In the genomic region with DNA sequence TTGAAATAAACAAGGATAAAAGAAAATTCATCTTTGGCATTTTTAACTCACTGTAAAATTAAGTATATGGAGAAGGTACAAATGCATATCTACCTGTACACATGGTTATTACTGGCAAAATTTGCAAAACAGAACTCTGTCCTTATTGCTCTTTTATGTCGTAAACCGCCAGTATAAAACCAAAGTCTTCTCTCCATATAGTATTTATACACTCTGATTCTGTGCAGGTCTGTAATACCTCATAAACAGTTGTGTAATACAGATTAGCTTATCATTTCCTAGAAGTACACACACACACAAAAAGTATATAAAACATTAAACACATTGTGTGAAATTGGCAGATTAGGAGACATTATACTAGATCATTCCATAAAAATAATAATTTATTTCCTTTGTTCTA, we compare ENCODE assay signal across 37 cellular contexts.
"Had no signal": no experiment of that assay in that cellular context is flagged by ENCODE, and none has a peak within 500 bp of the region (broad histone marks: within the 10 kb centered on the region; RNA-seq: fewer than 3 reads in every experiment).

No MANE protein-coding gene starts in this region.

- H3K27me3 Mint-ChIP-seq: activated B cell treated with CpG ODN at 0.5 μM for 24 hours; activated CD4-positive, alpha-beta memory T cell treated with anti-CD3 and anti-CD28 coated beads for 36 hours; activated CD4-positive, alpha-beta T cell treated with anti-CD3 and anti-CD28 coated beads, Interleukin-2, amount 10 ng/mL, durations not matched to agents 24 days and 14 days; activated CD8-positive, alpha-beta T cell treated with anti-CD3 and anti-CD28 coated beads for 36 hours; activated naive CD8-positive, alpha-beta T cell treated with anti-CD3 and anti-CD28 coated beads for 36 hours; activated T-helper 17 cell treated with anti-CD3 and anti-CD28 coated beads, Interleukin-2, amount 50 U/mL, for 72 hours had no signal

- DNase-seq: activated B cell treated with CpG ODN at 0.5 μM for 24 hours; activated CD4-positive, alpha-beta memory T cell treated with anti-CD3 and anti-CD28 coated beads for 36 hours; activated CD4-positive, alpha-beta T cell treated with anti-CD3 and anti-CD28 coated beads for 4 hours; activated CD4-positive, alpha-beta T cell treated with anti-CD3 and anti-CD28 coated beads, Interleukin-2, amount 10 ng/mL, durations not matched to agents 24 days and 14 days; activated CD4-positive, alpha-beta T cell treated with anti-CD3 and anti-CD28 coated beads, Interleukin-2, amount 50 U/mL, for 1 hour; activated CD4-positive, alpha-beta T cell treated with anti-CD3 and anti-CD28 coated beads, Interleukin-2, amount 50 U/mL, for 4 hours; activated CD4-positive, CD25-positive, alpha-beta regulatory T cell treated with anti-CD3 and anti-CD28 coated beads, Interleukin-2, amount 50 U/mL, for 72 hours; activated CD8-positive, alpha-beta memory T cell treated with anti-CD3 and anti-CD28 coated beads, Interleukin-2, amount 50 U/mL, for 4 hours; activated CD8-positive, alpha-beta T cell treated with anti-CD3 and anti-CD28 coated beads for 36 hours; activated effector memory CD4-positive, alpha-beta T cell treated with anti-CD3 and anti-CD28 coated beads, Interleukin-2, amount 50 U/mL, for 16 hours; activated gamma-delta T cell treated with Interleukin-2 at 50 U/mL for 16 hours; activated naive CD4-positive, alpha-beta T cell; activated naive CD4-positive, alpha-beta T cell treated with anti-CD3 and anti-CD28 coated beads for 36 hours; activated naive CD4-positive, alpha-beta T cell treated with anti-CD3 and anti-CD28 coated beads, Interleukin-2, amount 50 U/mL, for 16 hours; activated naive CD8-positive, alpha-beta T cell treated with anti-CD3 and anti-CD28 coated beads for 36 hours; activated T-cell treated with anti-CD3 and anti-CD28 coated beads for 4 hours; activated T-cell treated with anti-CD3 and anti-CD28 coated beads, Interleukin-2, amount 50 U/mL, for 1 hour; activated T-cell treated with anti-CD3 and anti-CD28 coated beads, Interleukin-2, amount 50 U/mL, for 4 hours; activated T-cell treated with anti-CD3 and anti-CD28 coated beads, Interleukin-2, amount 50 U/mL, for 72 hours; adrenal gland; amniotic stem cell; aorta; body of pancreas; brain microvascular endothelial cell; central memory CD4-positive, alpha-beta T cell; T-helper 1 cell; T-helper 2 cell; T-helper 9 cell had no signal

- ATAC-seq: activated CD8-positive, alpha-beta T cell treated with anti-CD3 and anti-CD28 coated beads for 36 hours; activated naive CD4-positive, alpha-beta T cell treated with anti-CD3 and anti-CD28 coated beads, Interleukin-2, amount 50 U/mL, for 72 hours; activated T-cell treated with anti-CD3 and anti-CD28 coated beads, Interleukin-2, amount 50 U/mL, for 4 hours; activated T-cell treated with anti-CD3 and anti-CD28 coated beads, Interleukin-2, amount 50 U/mL, for 72 hours; activated T-helper 17 cell treated with anti-CD3 and anti-CD28 coated beads, Interleukin-2, amount 50 U/mL, for 72 hours; body of pancreas had no signal

- H3K4me1 Mint-ChIP-seq: activated B cell treated with CpG ODN at 0.5 μM for 24 hours; activated CD4-positive, alpha-beta T cell treated with anti-CD3 and anti-CD28 coated beads, Interleukin-2, amount 10 ng/mL, durations not matched to agents 24 days and 14 days; activated naive CD8-positive, alpha-beta T cell treated with anti-CD3 and anti-CD28 coated beads for 36 hours; activated T-helper 17 cell treated with anti-CD3 and anti-CD28 coated beads, Interleukin-2, amount 50 U/mL, for 72 hours had no signal

- H3K4me3 Mint-ChIP-seq: activated B cell treated with CpG ODN at 0.5 μM for 24 hours; activated CD4-positive, alpha-beta memory T cell treated with anti-CD3 and anti-CD28 coated beads for 36 hours; activated CD4-positive, alpha-beta T cell treated with anti-CD3 and anti-CD28 coated beads, Interleukin-2, amount 10 ng/mL, durations not matched to agents 24 days and 14 days; activated CD8-positive, alpha-beta T cell treated with anti-CD3 and anti-CD28 coated beads for 36 hours; activated naive CD4-positive, alpha-beta T cell treated with anti-CD3 and anti-CD28 coated beads for 36 hours; activated naive CD8-positive, alpha-beta T cell treated with anti-CD3 and anti-CD28 coated beads for 36 hours; activated T-cell treated with anti-CD3 and anti-CD28 coated beads, Interleukin-2, amount 50 U/mL, for 4 hours; activated T-cell treated with anti-CD3 and anti-CD28 coated beads, Interleukin-2, amount 50 U/mL, for 72 hours; activated T-helper 1 cell treated with anti-CD3 and anti-CD28 coated beads, Interleukin-12 subunit alpha, Interleukin-12 subunit beta, Interleukin-2, Interleukin-4 antibody, amounts not matched to agents 30 ng/mL and 10 ng/mL and 1 ng/mL, durations not matched to agents 14 hours and 24 hours and 36 hours; activated T-helper 17 cell treated with anti-CD3 and anti-CD28 coated beads, Interleukin-2, amount 50 U/mL, for 72 hours; T-helper 1 cell treated with Interleukin-12 subunit alpha and Interleukin-12 subunit beta and Interleukin-4 antibody, amounts not matched to agents 30 μg/mL and 1 μg/mL, for 36 hours; T-helper 2 cell treated with Interferon-gamma antibody and Interleukin-4, amounts not matched to agents 5 μg/mL and 100 μg/mL, for 36 hours had no signal

- H3K4me1 ChIP-seq: adrenal gland, body of pancreas, breast epithelium had no signal

- FAIRE-seq: astrocyte, TTC549 had no signal

- H3K36me3 Mint-ChIP-seq: activated CD4-positive, alpha-beta memory T cell treated with anti-CD3 and anti-CD28 coated beads for 36 hours; activated naive CD8-positive, alpha-beta T cell treated with anti-CD3 and anti-CD28 coated beads for 36 hours had no signal

- H3K27me3 ChIP-seq: adrenal gland, body of pancreas, brain microvascular endothelial cell, breast epithelium had no signal

- H3K27ac Mint-ChIP-seq: activated B cell treated with CpG ODN at 0.5 μM for 24 hours; activated CD4-positive, alpha-beta memory T cell treated with anti-CD3 and anti-CD28 coated beads for 36 hours; activated CD4-positive, alpha-beta T cell treated with anti-CD3 and anti-CD28 coated beads, Interleukin-2, amount 10 ng/mL, durations not matched to agents 24 days and 14 days; activated CD8-positive, alpha-beta T cell treated with anti-CD3 and anti-CD28 coated beads for 36 hours; activated naive CD4-positive, alpha-beta T cell treated with anti-CD3 and anti-CD28 coated beads for 36 hours; activated naive CD4-positive, alpha-beta T cell treated with anti-CD3 and anti-CD28 coated beads, Interleukin-2, amount 50 U/mL, for 72 hours; activated naive CD8-positive, alpha-beta T cell treated with anti-CD3 and anti-CD28 coated beads for 36 hours; activated T-cell treated with anti-CD3 and anti-CD28 coated beads, Interleukin-2, amount 50 U/mL, for 72 hours; activated T-helper 1 cell treated with anti-CD3 and anti-CD28 coated beads, Interleukin-12 subunit alpha, Interleukin-12 subunit beta, Interleukin-2, Interleukin-4 antibody, amounts not matched to agents 30 ng/mL and 10 ng/mL and 1 ng/mL, durations not matched to agents 14 hours and 24 hours and 36 hours; activated T-helper 17 cell treated with anti-CD3 and anti-CD28 coated beads, Interleukin-2, amount 50 U/mL, for 72 hours; T-helper 1 cell treated with Interleukin-12 subunit alpha and Interleukin-12 subunit beta and Interleukin-4 antibody, amounts not matched to agents 30 μg/mL and 1 μg/mL, for 36 hours; T-helper 2 cell treated with Interferon-gamma antibody and Interleukin-4, amounts not matched to agents 5 μg/mL and 100 μg/mL, for 36 hours had no signal

- H3K9me3 ChIP-seq: adrenal gland, body of pancreas had no signal

- H3K4me3 ChIP-seq: adrenal gland, body of pancreas, breast epithelium had no signal

- H3K36me3 ChIP-seq: adrenal gland, brain microvascular endothelial cell, breast epithelium had no signal

- H3K27ac ChIP-seq: adrenal gland, body of pancreas, brain microvascular endothelial cell, breast epithelium, VCaP had no signal
